30 cellular contexts compared by ENCODE assay signal in genomic region chr7:74115326-74115725, GRCh38. TPM values are rescaled to one million over a fixed set of nuclear protein-coding genes. Genes with fewer than 3 reads are reported as not detected.
DNase-seq lines count a peak whose midpoint lies in the region; ATAC-seq, FAIRE-seq and TF ChIP-seq lines count a peak whose summit lies in the region.
"Had no signal": no experiment of that assay in that cellular context is flagged by ENCODE, and none has a peak within 500 bp of the region (broad histone marks: within the 10 kb centered on the region; RNA-seq: fewer than 3 reads in every experiment).

No MANE protein-coding gene starts in this region.

- TF ChIP-seq RAD21 in HepG2 (CRISPR knock-in tag; IDR thresholded peaks at IDR 0.05): no peak

- peak; percentile 39; the same call in 1 of the 3 replicates for ATAC-seq in HepG2
- no peak for ATAC-seq in right lobe of liver
- no peak for ATAC-seq in PC-3
- ATAC-seq in left lobe of liver: no peak
- ATAC-seq: activated naive CD4-positive, alpha-beta T cell treated with anti-CD3 and anti-CD28 coated beads, Interleukin-2, amount 50 U/mL, for 72 hours; activated T-helper 17 cell treated with anti-CD3 and anti-CD28 coated beads, Interleukin-2, amount 50 U/mL, for 72 hours; gastroesophageal sphincter; stimulated activated naive CD8-positive, alpha-beta T cell treated with anti-CD3 and anti-CD28 coated beads, Interleukin-15, Interleukin-2, amounts not matched to agents 100 U/mL and 50 U/mL, for 24 hours had no signal

- H3K4me2 ChIP-seq in HepG2 (ENCODE audit: low read depth, low read length) (no peak overlapping the region), PC-3 (ENCODE audit: low read length) (no peak overlapping the region)

- CTCF ChIA-PET in HepG2 (lab: Yijun Ruan, JAX; ENCODE audit: low intra/inter-chr PET ratio, low total read pairs) (no interaction called here), PC-3 (lab: Charles Lee) (no interaction called here)

- H2AFZ ChIP-seq in HepG2 (ENCODE audit: low read length): no peak overlapping the region
- no peak overlapping the region for H2AFZ ChIP-seq in PC-3 (ENCODE audit: low read length)

- no peaks in the 10 kb centered on the region for H3K9me2 ChIP-seq in PC-3 (replicated peaks; ENCODE audit: low read length)

- H3K79me2 ChIP-seq in HepG2 (ENCODE audit: insufficient read depth, low read length): no peaks in the 10 kb centered on the region
- H3K79me2 ChIP-seq in PC-3 (ENCODE audit: low read length): no peaks in the 10 kb centered on the region

- no peak for FAIRE-seq in HepG2 (lab: Jason Lieb, UNC)
- FAIRE-seq: A204.1, astrocyte, keratinocyte had no signal

- H3K4me1 Mint-ChIP-seq in endodermal cell: no peaks in the 10 kb centered on the region
- H3K4me1 Mint-ChIP-seq: activated T-helper 17 cell treated with anti-CD3 and anti-CD28 coated beads, Interleukin-2, amount 50 U/mL, for 72 hours; neural crest cell had no signal

- intact Hi-C loops in HepG2 (cut with micrococcal nuclease; ENCODE audit: unreplicated experiment): no loop called here
- intact Hi-C loops in right lobe of liver (cut with DNase I): no loop called here
- intact Hi-C loops in PC-3 (cut with micrococcal nuclease): no loop called here

- H3K4me1 ChIP-seq in HepG2 (ENCODE audit: insufficient read depth, low read length): no peaks in the 10 kb centered on the region
- H3K4me1 ChIP-seq in right lobe of liver: no peaks in the 10 kb centered on the region
- no peaks in the 10 kb centered on the region for H3K4me1 ChIP-seq in PC-3 (ENCODE audit: insufficient read depth, low read length)
- H3K4me1 ChIP-seq in endodermal cell (ENCODE audit: control insufficient read depth, insufficient read depth, low read length): no peaks in the 10 kb centered on the region
- H3K4me1 ChIP-seq in suprapubic skin: no peaks in the 10 kb centered on the region
- H3K4me1 ChIP-seq: esophagus squamous epithelium, gastroesophageal sphincter, HAP-1, lower lobe of right lung, tibial artery had no signal

- H3K4me3 Mint-ChIP-seq in endodermal cell: no peak overlapping the region
- H3K4me3 Mint-ChIP-seq: activated T-helper 17 cell treated with anti-CD3 and anti-CD28 coated beads, Interleukin-2, amount 50 U/mL, for 72 hours; neural crest cell had no signal

- H3K9ac ChIP-seq in HepG2 (ENCODE audit: insufficient read depth, low read depth, low read length) (no peak overlapping the region), PC-3 (ENCODE audit: low read length) (no peak overlapping the region), endodermal cell (ENCODE audit: extremely low read depth, low read length, poor library complexity, severe bottlenecking) (no peak overlapping the region)

- BruUV-seq in HepG2 (replicated peaks; lab: Mats Ljungman, UMichigan): no TSS peak
- BruUV-seq in PC-3 (replicated peaks; lab: Mats Ljungman, UMichigan): no TSS peak

- TF ChIP-seq POLR2A in HepG2 (IDR thresholded peaks at IDR 0.05; ENCODE audit: insufficient read depth in 1 of 2, low read depth in 2 of 2, low read length in 2 of 2) (no peak), right lobe of liver (IDR thresholded peaks at IDR 0.05) (no peak), suprapubic skin (IDR thresholded peaks at IDR 0.05) (no peak)

- H3K27ac Mint-ChIP-seq in endodermal cell: peak overlapping the region; percentile 30
- H3K27ac Mint-ChIP-seq: activated naive CD4-positive, alpha-beta T cell treated with anti-CD3 and anti-CD28 coated beads, Interleukin-2, amount 50 U/mL, for 72 hours; activated T-helper 17 cell treated with anti-CD3 and anti-CD28 coated beads, Interleukin-2, amount 50 U/mL, for 72 hours; progenitor cell of endocrine pancreas had no signal

- no peaks in the 10 kb centered on the region for H3K27me3 Mint-ChIP-seq in endodermal cell (ENCODE audit: insufficient read depth)
- H3K27me3 Mint-ChIP-seq: activated T-helper 17 cell treated with anti-CD3 and anti-CD28 coated beads, Interleukin-2, amount 50 U/mL, for 72 hours; progenitor cell of endocrine pancreas had no signal

- DNase-seq in HepG2 (ENCODE audit: low spot score): no peak
- DNase-seq in right lobe of liver: no peak
- DNase-seq in PC-3: no peak
- peak; percentile 86 for DNase-seq in endodermal cell
- DNase-seq in stimulated activated CD4-positive, alpha-beta T cell treated with anti-CD3 and anti-CD28 coated beads, Interleukin-1b, Interleukin-23, amount 100 ng/mL, for 48 hours: no peak
- no peak for DNase-seq in T-helper 2 cell
- no peak for DNase-seq in left lobe of liver (ENCODE audit: low spot score)
- no peak for DNase-seq in suprapubic skin (ENCODE audit: low spot score in 2 of 2)
- DNase-seq: activated CD4-positive, alpha-beta T cell treated with anti-CD3 and anti-CD28 coated beads, Interleukin-2, amount 50 U/mL, for 1 hour; effector CD8-positive, alpha-beta T cell; esophagus squamous epithelium; hypothalamus; KG1; lower lobe of right lung; NCI-H774; stimulated activated CD4-positive, alpha-beta T cell treated with anti-CD3 and anti-CD28 coated beads, Interleukin-2, amount 100 ng/mL, for 24 hours; stimulated activated naive CD8-positive, alpha-beta T cell treated with anti-CD3 and anti-CD28 coated beads, Interleukin-15, Interleukin-2, amounts not matched to agents 100 U/mL and 50 U/mL, for 24 hours; tibial artery had no signal

- H3K27ac ChIP-seq in HepG2 (ENCODE audit: extremely low read length, insufficient read depth, low read length): no peak overlapping the region
- no peak overlapping the region for H3K27ac ChIP-seq in right lobe of liver
- H3K27ac ChIP-seq in PC-3 (ENCODE audit: low read length): no peak overlapping the region
- H3K27ac ChIP-seq in endodermal cell (ENCODE audit: low read depth, low read length): no peak overlapping the region
- no peak overlapping the region for H3K27ac ChIP-seq in suprapubic skin
- H3K27ac ChIP-seq: esophagus squamous epithelium, gastroesophageal sphincter, lower lobe of right lung, skin epidermis, tibial artery, VCaP had no signal

- H3F3A ChIP-seq in PC-3 (ENCODE audit: low read length, unreplicated experiment): no peaks in the 10 kb centered on the region

- H3K9me3 ChIP-seq in HepG2 (ENCODE audit: low read length) (no peaks in the 10 kb centered on the region), right lobe of liver (no peaks in the 10 kb centered on the region), PC-3 (ENCODE audit: low read length) (no peaks in the 10 kb centered on the region), endodermal cell (ENCODE audit: control insufficient read depth, low read length) (no peaks in the 10 kb centered on the region), suprapubic skin (no peaks in the 10 kb centered on the region)
- H3K9me3 ChIP-seq: BLaER1 treated with 17β-estradiol and CSF1 and Interleukin-3, amounts not matched to agents 10 nM and 100 nM; esophagus squamous epithelium; gastroesophageal sphincter; HAP-1; lower lobe of right lung; tibial artery had no signal

- in situ Hi-C loops in HepG2 (cut with HindIII; ENCODE audit: extremely low pct_ligation_motif_present, low pct_unique_long_range_greater_than_20kb): no loop called here

- H3K36me3 ChIP-seq in HepG2 (replicated peaks in 1 of 2; ENCODE audit: control insufficient read depth in 1 of 2, insufficient read depth in 2 of 2, low read length in 2 of 2) (peaks cover 1 to 3% of the 10 kb centered on the region in 2 experiments; a peak in 1 of 5 replicates), right lobe of liver (peaks cover 0 to 2% (median 0%) of the 10 kb centered on the region in 4 donors), PC-3 (ENCODE audit: low read depth, low read length) (peaks cover 6% of the 10 kb centered on the region; the same call in 1 of the 2 replicates), endodermal cell (ENCODE audit: control insufficient read depth, insufficient read depth, low read length) (peaks cover 37% of the 10 kb centered on the region), suprapubic skin (peaks cover 73% of the 10 kb centered on the region)

- H3K27me3 ChIP-seq in HepG2 (ENCODE audit: control insufficient read depth in 1 of 2, insufficient read depth in 2 of 2, low read length in 2 of 2): no peaks in the 10 kb centered on the region
- H3K27me3 ChIP-seq in right lobe of liver: no peaks in the 10 kb centered on the region
- no peaks in the 10 kb centered on the region for H3K27me3 ChIP-seq in PC-3 (ENCODE audit: low read length)
- no peaks in the 10 kb centered on the region for H3K27me3 ChIP-seq in endodermal cell (ENCODE audit: control insufficient read depth, insufficient read depth, low read length, poor library complexity, severe bottlenecking)
- no peaks in the 10 kb centered on the region for H3K27me3 ChIP-seq in suprapubic skin
- H3K27me3 ChIP-seq: BLaER1 treated with 17β-estradiol and CSF1 and Interleukin-3, amounts not matched to agents 10 nM and 100 nM; esophagus squamous epithelium; gastroesophageal sphincter; tibial artery had no signal

- peaks cover 63% of the 10 kb centered on the region for H3K36me3 Mint-ChIP-seq in endodermal cell (ENCODE audit: low read depth)

- POLR2A ChIA-PET in HepG2 (lab: Yijun Ruan, JAX): no interaction called here
- POLR2A ChIA-PET in PC-3 (lab: Charles Lee; ENCODE audit: unreplicated experiment): no interaction called here

- H3K4me3 ChIP-seq in HepG2 (replicated peaks in 1 of 3; ENCODE audit: insufficient read depth in 1 of 3, low read depth in 2 of 3, low read length in 3 of 3) (no peak overlapping the region), right lobe of liver (no peak overlapping the region), PC-3 (ENCODE audit: low read length) (no peak overlapping the region), endodermal cell (ENCODE audit: low read length) (no peak overlapping the region), suprapubic skin (no peak overlapping the region)
- H3K4me3 ChIP-seq: BLaER1 treated with 17β-estradiol and CSF1 and Interleukin-3, amounts not matched to agents 10 nM and 100 nM; esophagus squamous epithelium; gastroesophageal sphincter; HAP-1; lower lobe of right lung; skin epidermis; tibial artery had no signal

- 78% methylated on average over 17 of the region's 17 CpGs for WGBS in HepG2 (ENCODE audit: low lambda C conversion rate)
- WGBS in right lobe of liver (ENCODE audit: insufficient coverage, low coverage, low lambda C conversion rate, missing lambda C conversion rate): 77% methylated on average over 12 of the region's 17 CpGs
- WGBS in endodermal cell (ENCODE audit: insufficient coverage in 1 of 2, insufficient read length in 1 of 2), 2 experiments: 72 to 79% methylated on average over 9 to 17 of the region's 17 CpGs
- WGBS in suprapubic skin: 83% methylated on average over 17 of the region's 17 CpGs

- TF ChIP-seq EP300 in HepG2 (IDR thresholded peaks at IDR 0.05; ENCODE audit: low read depth in 2 of 2, low read length in 2 of 2) (no peak), HepG2 (CRISPR knock-in tag; IDR thresholded peaks at IDR 0.05; ENCODE audit: borderline replicate concordance) (no peak), suprapubic skin (IDR thresholded peaks at IDR 0.05) (no peak)

- H4K20me1 ChIP-seq in HepG2 (ENCODE audit: insufficient read depth, low read length): no peaks in the 10 kb centered on the region
- no peaks in the 10 kb centered on the region for H4K20me1 ChIP-seq in PC-3 (ENCODE audit: low read length)

- TF ChIP-seq CTCF in HepG2 (CRISPR knock-in tag; IDR thresholded peaks at IDR 0.05): no peak
- no peak for TF ChIP-seq CTCF in right lobe of liver (IDR thresholded peaks at IDR 0.05)
- peak; percentile 35; the same call in 1 of the 2 replicates for TF ChIP-seq CTCF in PC-3 (conservative IDR thresholded peaks at IDR 0.05; ENCODE audit: low read depth, low read length)
- TF ChIP-seq CTCF in endodermal cell (conservative IDR thresholded peaks at IDR 0.05): peak; percentile 52
- no peak for TF ChIP-seq CTCF in suprapubic skin (IDR thresholded peaks at IDR 0.05)

- H3K9me3 Mint-ChIP-seq in endodermal cell: peaks cover 4% of the 10 kb centered on the region
- H3K9me3 Mint-ChIP-seq: activated naive CD4-positive, alpha-beta T cell treated with anti-CD3 and anti-CD28 coated beads, Interleukin-2, amount 50 U/mL, for 72 hours; activated T-helper 17 cell treated with anti-CD3 and anti-CD28 coated beads, Interleukin-2, amount 50 U/mL, for 72 hours; neural crest cell had no signal

RNA-seq across cellular contexts. Expression of gene LIMK1, which starts 31.7 kb away (rescaled TPM):
- total RNA-seq in HepG2 (2016; rRNA removed; fragmentation: Illumina TruSeq; extraction: Trizol): 8.2 and 8.9 TPM in 2 replicates
- total RNA-seq in HepG2 (2016; cell fraction: cytosol; rRNA removed; fragmentation: Illumina TruSeq; extraction: Trizol; ENCODE audit: low read depth): 4.6 and 5.6 TPM in 2 replicates
- 6.7 and 8.6 TPM in 2 replicates for total RNA-seq in HepG2 (2016; cell fraction: insoluble cytoplasmic fraction; rRNA removed; fragmentation: Illumina TruSeq; extraction: Trizol)
- 16.3 and 16.4 TPM in 2 replicates for total RNA-seq in HepG2 (2016; cell fraction: membrane; rRNA removed; fragmentation: Illumina TruSeq; extraction: Trizol)
- 6.6 TPM in 2 replicates for total RNA-seq in HepG2 (2016; cell fraction: nucleus; rRNA removed; fragmentation: Illumina TruSeq; extraction: Trizol)
- polyA plus RNA-seq in HepG2 (2011; rRNA removed): 18.8 and 22.5 TPM in 2 replicates
- 12.2 and 13.7 TPM in 2 replicates for polyA plus RNA-seq in HepG2 (2011; cell fraction: cytosol; rRNA removed)
- polyA plus RNA-seq in HepG2 (2011; cell fraction: nucleus; rRNA removed): 28.7 and 31.1 TPM in 2 replicates
- 8.3 and 10.9 TPM in 2 replicates for polyA plus RNA-seq in HepG2 (2012)
- polyA plus RNA-seq in HepG2 (2016; cell fraction: cytosol; fragmentation: Illumina TruSeq; extraction: Trizol; ENCODE audit: low read depth): 7.5 and 8.7 TPM in 2 replicates
- 10.6 and 14.3 TPM in 2 replicates for polyA plus RNA-seq in HepG2 (2016; cell fraction: insoluble cytoplasmic fraction; fragmentation: Illumina TruSeq; extraction: Trizol; ENCODE audit: low read depth)
- 18.8 and 20.9 TPM in 2 replicates for polyA plus RNA-seq in HepG2 (2016; cell fraction: membrane; fragmentation: Illumina TruSeq; extraction: Trizol; ENCODE audit: low read depth)
- polyA plus RNA-seq in HepG2 (2016; cell fraction: nucleus; fragmentation: Illumina TruSeq; extraction: Trizol; ENCODE audit: insufficient read depth, low read depth): 14.4 and 15.5 TPM in 2 replicates
- polyA minus RNA-seq in HepG2 (2011; rRNA and poly(A)+ RNA removed; ENCODE audit: low replicate concordance): 36.5 and 57.3 TPM in 2 replicates
- 10.0 and 11.6 TPM in 2 replicates for polyA minus RNA-seq in HepG2 (2011; cell fraction: cytosol; rRNA and poly(A)+ RNA removed)
- polyA minus RNA-seq in HepG2 (2011; cell fraction: nucleus; rRNA and poly(A)+ RNA removed): 4.1 and 4.8 TPM in 2 replicates
- 1 to 10 TPM; 3.1 to 9.9 (median 5.8) TPM for total RNA-seq in right lobe of liver
- 40.3 and 54.3 TPM in 2 replicates for total RNA-seq in PC-3 (2014; rRNA removed)
- 10 to 100 TPM; 83.9 TPM for total RNA-seq in endodermal cell
- polyA plus RNA-seq in endodermal cell (2013, experiment 1 of 2): 53.1 TPM
- polyA plus RNA-seq in endodermal cell (2013, experiment 2 of 2): 54.2 TPM
- total RNA-seq in left lobe of liver: 3.7 TPM
- 10 to 100 TPM; 12.8 to 21.5 (median 17.2) TPM for total RNA-seq in suprapubic skin

RNA-seq across cellular contexts. Expression of gene EIF4H, which starts 58.8 kb away (rescaled TPM):
- total RNA-seq in HepG2 (2016; rRNA removed; fragmentation: Illumina TruSeq; extraction: Trizol) (321 and 356 TPM in 2 replicates), right lobe of liver (100 to 1,000 TPM; 117 to 128 (median 118) TPM), PC-3 (2014; rRNA removed) (339 and 357 TPM in 2 replicates), endodermal cell (100 to 1,000 TPM; 305 to 346 TPM), left lobe of liver (125 TPM), suprapubic skin (100 to 1,000 TPM; 201 to 289 (median 243) TPM)
- 23.2 and 29.3 TPM in 2 replicates for total RNA-seq in HepG2 (2016; cell fraction: cytosol; rRNA removed; fragmentation: Illumina TruSeq; extraction: Trizol; ENCODE audit: low read depth)
- total RNA-seq in HepG2 (2016; cell fraction: insoluble cytoplasmic fraction; rRNA removed; fragmentation: Illumina TruSeq; extraction: Trizol): 329 and 330 TPM in 2 replicates
- total RNA-seq in HepG2 (2016; cell fraction: membrane; rRNA removed; fragmentation: Illumina TruSeq; extraction: Trizol): 89.4 and 96.4 TPM in 2 replicates
- 126 and 145 TPM in 2 replicates for total RNA-seq in HepG2 (2016; cell fraction: nucleus; rRNA removed; fragmentation: Illumina TruSeq; extraction: Trizol)
- 200 and 232 TPM in 2 replicates for polyA plus RNA-seq in HepG2 (2011; rRNA removed)
- polyA plus RNA-seq in HepG2 (2011; cell fraction: cytosol; rRNA removed): 246 and 252 TPM in 2 replicates
- polyA plus RNA-seq in HepG2 (2011; cell fraction: nucleus; rRNA removed): 96.2 and 102 TPM in 2 replicates
- polyA plus RNA-seq in HepG2 (2012): 170 and 183 TPM in 2 replicates
- 19.6 and 20.9 TPM in 2 replicates for polyA plus RNA-seq in HepG2 (2016; cell fraction: cytosol; fragmentation: Illumina TruSeq; extraction: Trizol; ENCODE audit: low read depth)
- polyA plus RNA-seq in HepG2 (2016; cell fraction: insoluble cytoplasmic fraction; fragmentation: Illumina TruSeq; extraction: Trizol; ENCODE audit: low read depth): 319 and 333 TPM in 2 replicates
- 53.6 and 62.6 TPM in 2 replicates for polyA plus RNA-seq in HepG2 (2016; cell fraction: membrane; fragmentation: Illumina TruSeq; extraction: Trizol; ENCODE audit: low read depth)
- 181 and 191 TPM in 2 replicates for polyA plus RNA-seq in HepG2 (2016; cell fraction: nucleus; fragmentation: Illumina TruSeq; extraction: Trizol; ENCODE audit: insufficient read depth, low read depth)
- 265 and 269 TPM in 2 replicates for polyA minus RNA-seq in HepG2 (2011; rRNA and poly(A)+ RNA removed; ENCODE audit: low replicate concordance)
- polyA minus RNA-seq in HepG2 (2011; cell fraction: cytosol; rRNA and poly(A)+ RNA removed): 130 and 142 TPM in 2 replicates
- 82.8 and 86.5 TPM in 2 replicates for polyA minus RNA-seq in HepG2 (2011; cell fraction: nucleus; rRNA and poly(A)+ RNA removed)
- polyA plus RNA-seq in endodermal cell (2013, experiment 1 of 2): 288 TPM
- polyA plus RNA-seq in endodermal cell (2013, experiment 2 of 2): 274 TPM

Comparison
In these comparisons a context has a peak if more than half of its experiments do, and no peak if none do; other contexts are left out.
1. CTCF ChIP-seq: peak in PC-3 (single experiment) and endodermal cell (single experiment); none in HepG2 (single experiment), right lobe of liver (0 of 4) and suprapubic skin (0 of 2).